ENCODE assay signal across 8 cellular contexts in the genomic region with DNA sequence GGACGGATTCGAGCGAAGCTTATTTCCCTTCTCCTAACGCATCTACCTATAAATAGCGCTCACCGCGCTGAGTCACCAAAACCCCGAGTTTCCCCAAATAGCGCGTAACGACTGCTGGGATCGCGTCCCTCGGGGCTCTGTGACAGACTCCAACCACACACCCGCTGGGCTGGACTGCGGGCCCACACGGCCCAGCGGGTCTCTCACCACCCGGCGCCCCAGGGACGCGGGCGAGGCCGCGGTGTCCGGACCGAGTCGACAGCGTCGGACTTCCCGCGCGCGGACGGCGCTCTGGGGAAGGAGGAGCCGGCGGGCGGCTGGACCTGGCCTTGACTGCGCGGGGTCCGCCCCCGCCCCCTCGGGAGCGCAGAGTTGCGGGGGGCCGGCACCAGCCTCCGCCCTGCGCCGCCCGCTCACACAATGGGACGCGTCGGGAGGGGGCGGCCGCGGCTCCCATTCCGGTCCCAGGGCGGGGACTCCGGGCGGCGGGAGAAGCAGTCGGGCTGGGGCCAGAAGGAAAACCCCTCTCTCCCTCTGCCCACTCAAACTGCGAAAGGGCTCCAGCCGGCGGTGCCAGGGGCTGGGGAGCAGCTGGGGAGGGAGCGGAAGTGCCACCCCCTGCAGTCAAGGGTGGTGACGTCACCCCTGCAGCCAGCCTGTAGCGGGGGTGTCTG.
DNase-seq lines count a peak whose midpoint lies in the region; ATAC-seq, FAIRE-seq and TF ChIP-seq lines count a peak whose summit lies in the region.

No MANE protein-coding gene starts in this region.

- H3K4me1 ChIP-seq in subcutaneous abdominal adipose tissue (ENCODE audit: control insufficient read depth in 5 of 5, insufficient read depth in 5 of 5, low read length in 5 of 5): peaks cover 8 to 58% (median 52%) of the 10 kb centered on the region in 5 donors

- no peak for FAIRE-seq in RCC 7860 (lab: Jason Lieb, UNC)

- H3K36me3 ChIP-seq in subcutaneous abdominal adipose tissue (ENCODE audit: control insufficient read depth in 5 of 5, insufficient read depth in 5 of 5, low read length in 5 of 5): peaks cover 0 to 6% (median 0%) of the 10 kb centered on the region in 5 donors

- no peaks in the 10 kb centered on the region for H3K9me3 Mint-ChIP-seq in IgD-negative memory B cell
- peaks cover 7% of the 10 kb centered on the region for H3K9me3 Mint-ChIP-seq in activated T-helper 2 cell treated with anti-CD3 and anti-CD28 coated beads, Interferon-gamma antibody, Interleukin-2, Interleukin-4, amounts not matched to agents 10 μg/mL and 5 μg/mL and 100 μg/mL, durations not matched to agents 14 hours and 24 hours and 36 hours
- no peaks in the 10 kb centered on the region for H3K9me3 Mint-ChIP-seq in natural killer cell treated with Interleukin-12 subunit alpha and Interleukin-12 subunit beta and Interleukin-15 and Interleukin-18, amount 100 ng/mL, for 72 hours

- peak overlapping the region; percentile 97 for H3K27ac ChIP-seq in subcutaneous abdominal adipose tissue (ENCODE audit: low read depth, low read length)

- peaks cover 9% of the 10 kb centered on the region for H3K27me3 Mint-ChIP-seq in IgD-negative memory B cell
- H3K27me3 Mint-ChIP-seq in activated T-helper 2 cell treated with anti-CD3 and anti-CD28 coated beads, Interferon-gamma antibody, Interleukin-2, Interleukin-4, amounts not matched to agents 10 μg/mL and 5 μg/mL and 100 μg/mL, durations not matched to agents 14 hours and 24 hours and 36 hours (ENCODE audit: low read depth): peaks cover 29% of the 10 kb centered on the region
- H3K27me3 Mint-ChIP-seq in natural killer cell treated with Interleukin-12 subunit alpha and Interleukin-12 subunit beta and Interleukin-15 and Interleukin-18, amount 100 ng/mL, for 72 hours: peaks cover 1 to 3% of the 10 kb centered on the region in 2 donors

- intact Hi-C loops in activated T-helper 2 cell treated with anti-CD3 and anti-CD28 coated beads, Interferon-gamma antibody, Interleukin-2, Interleukin-4, amounts not matched to agents 10 μg/mL and 5 μg/mL and 100 μg/mL, durations not matched to agents 14 hours and 24 hours and 36 hours (cut with micrococcal nuclease): loop anchor here (1.0 to 2.0 kb wide), 6 partner anchors 17 to 789 kb away; a partner anchor contains a TSS

- H3K4me3 ChIP-seq in fibroblast of mammary gland (ENCODE audit: control insufficient read depth, low read depth, low read length) (peak overlapping the region; percentile 62), subcutaneous abdominal adipose tissue (ENCODE audit: low read depth in 1 of 5, low read length in 5 of 5) (peak overlapping the region; percentile 81 to 99 (median 90))

- DNase-seq in DMS53 (lab: John Stamatoyannopoulos, UW) (peak; percentile 95), RCC 7860 (ENCODE audit: low spot score) (peak; percentile 89), fibroblast of mammary gland (ENCODE audit: low read depth) (peak; percentile 94)
- DNase-seq in activated T-helper 2 cell treated with anti-CD3 and anti-CD28 coated beads, Interferon-gamma antibody, Interleukin-2, Interleukin-4, amounts not matched to agents 10 μg/mL and 5 μg/mL and 100 μg/mL, durations not matched to agents 14 hours and 24 hours and 36 hours (ENCODE audit: low spot score): peak; percentile 58
- DNase-seq in natural killer cell treated with Interleukin-12 subunit alpha and Interleukin-12 subunit beta and Interleukin-15 and Interleukin-18, amount 100 ng/mL, for 72 hours (ENCODE audit: low spot score): peak; percentile 98

- peak; percentile 67 for ATAC-seq in GM21529 (IDR thresholded peaks at IDR 0.05; ENCODE audit: unreplicated experiment)
- peak; percentile 87 to 91 for ATAC-seq in natural killer cell treated with Interleukin-12 subunit alpha and Interleukin-12 subunit beta and Interleukin-15 and Interleukin-18, amount 100 ng/mL, for 72 hours

- peak overlapping the region; percentile 59 to 96 (median 91) for H3K9ac ChIP-seq in subcutaneous abdominal adipose tissue (ENCODE audit: low read length in 5 of 5)

- peak overlapping the region; percentile 90 to 95 (median 93) for H3K4me3 Mint-ChIP-seq in IgD-negative memory B cell
- peak overlapping the region; percentile 78 for H3K4me3 Mint-ChIP-seq in activated T-helper 2 cell treated with anti-CD3 and anti-CD28 coated beads, Interferon-gamma antibody, Interleukin-2, Interleukin-4, amounts not matched to agents 10 μg/mL and 5 μg/mL and 100 μg/mL, durations not matched to agents 14 hours and 24 hours and 36 hours (ENCODE audit: low read depth)
- peak overlapping the region; percentile 85 for H3K4me3 Mint-ChIP-seq in natural killer cell treated with Interleukin-12 subunit alpha and Interleukin-12 subunit beta and Interleukin-15 and Interleukin-18, amount 100 ng/mL, for 72 hours

- peak overlapping the region; percentile 28 to 98 (median 95) for H3K27ac Mint-ChIP-seq in IgD-negative memory B cell
- peak overlapping the region; percentile 80 for H3K27ac Mint-ChIP-seq in activated T-helper 2 cell treated with anti-CD3 and anti-CD28 coated beads, Interferon-gamma antibody, Interleukin-2, Interleukin-4, amounts not matched to agents 10 μg/mL and 5 μg/mL and 100 μg/mL, durations not matched to agents 14 hours and 24 hours and 36 hours
- H3K27ac Mint-ChIP-seq in natural killer cell treated with Interleukin-12 subunit alpha and Interleukin-12 subunit beta and Interleukin-15 and Interleukin-18, amount 100 ng/mL, for 72 hours: peak overlapping the region; percentile 82 to 88

- no peaks in the 10 kb centered on the region for H3K9me3 ChIP-seq in subcutaneous abdominal adipose tissue (ENCODE audit: control insufficient read depth in 5 of 5, low read length in 5 of 5)

- no peak for TF ChIP-seq CTCF in fibroblast of mammary gland (conservative IDR thresholded peaks at IDR 0.05; ENCODE audit: control insufficient read depth, insufficient read depth, low read depth, low read length)

- peaks cover 0 to 12% (median 3%) of the 10 kb centered on the region in 5 donors for H3K27me3 ChIP-seq in subcutaneous abdominal adipose tissue (ENCODE audit: control insufficient read depth in 5 of 5, insufficient read depth in 4 of 5, low read length in 5 of 5)

- H3K4me1 Mint-ChIP-seq in IgD-negative memory B cell: peaks cover 38 to 58% (median 48%) of the 10 kb centered on the region in 3 donors
- peaks cover 32% of the 10 kb centered on the region for H3K4me1 Mint-ChIP-seq in activated T-helper 2 cell treated with anti-CD3 and anti-CD28 coated beads, Interferon-gamma antibody, Interleukin-2, Interleukin-4, amounts not matched to agents 10 μg/mL and 5 μg/mL and 100 μg/mL, durations not matched to agents 14 hours and 24 hours and 36 hours (ENCODE audit: low read depth)
- H3K4me1 Mint-ChIP-seq in natural killer cell treated with Interleukin-12 subunit alpha and Interleukin-12 subunit beta and Interleukin-15 and Interleukin-18, amount 100 ng/mL, for 72 hours (ENCODE audit: low read depth in 2 of 2): peaks cover 47 to 60% of the 10 kb centered on the region in 2 donors

- H3K36me3 Mint-ChIP-seq in IgD-negative memory B cell: no peaks in the 10 kb centered on the region
- peaks cover 32% of the 10 kb centered on the region for H3K36me3 Mint-ChIP-seq in activated T-helper 2 cell treated with anti-CD3 and anti-CD28 coated beads, Interferon-gamma antibody, Interleukin-2, Interleukin-4, amounts not matched to agents 10 μg/mL and 5 μg/mL and 100 μg/mL, durations not matched to agents 14 hours and 24 hours and 36 hours (ENCODE audit: low read depth)
- H3K36me3 Mint-ChIP-seq in natural killer cell treated with Interleukin-12 subunit alpha and Interleukin-12 subunit beta and Interleukin-15 and Interleukin-18, amount 100 ng/mL, for 72 hours: peaks cover 4% of the 10 kb centered on the region

Comparison
In these comparisons a context has a peak if more than half of its experiments do, and no peak if none do; other contexts are left out.
1. Peak in every context shown above with its lines: DNase-seq, ATAC-seq, H3K4me3 ChIP-seq and H3K27ac ChIP-seq.